Comparison of ENCODE assay signal across 9 cellular contexts in the genomic region with DNA sequence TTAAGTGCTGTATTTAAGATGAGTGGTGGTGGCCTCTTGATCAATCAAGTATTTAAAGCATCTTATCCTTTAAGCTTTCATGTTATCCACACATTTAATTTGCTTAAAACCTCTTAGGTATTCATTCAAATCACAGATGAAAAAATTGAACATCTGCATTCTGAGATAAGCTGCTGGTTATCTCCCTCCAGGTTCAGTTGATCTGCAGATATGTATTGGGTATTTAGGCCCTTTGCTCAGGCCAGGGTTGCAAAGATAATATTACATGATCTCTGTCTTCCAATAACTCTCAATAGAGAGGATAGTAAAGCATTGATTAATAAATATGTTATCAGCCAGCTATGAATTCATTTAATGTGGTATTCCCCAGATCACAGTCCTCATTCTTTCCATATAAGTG.
"Had no signal": no experiment of that assay in that cellular context is flagged by ENCODE, and none has a peak within 500 bp of the region (broad histone marks: within the 10 kb centered on the region; RNA-seq: fewer than 3 reads in every experiment).

No MANE protein-coding gene starts in this region.

- ATAC-seq: GM23338, HCT116 had no signal

- H2AFZ ChIP-seq: GM23248, GM23338 had no signal

- DNase-seq: GM23248, GOT3, H7, H9, HCEC 1CT, HFFc6 had no signal

- H3K36me3 ChIP-seq: HAP-1 had no signal

- H3K4me3 ChIP-seq: GM23248, GM23338, HAP-1 had no signal

- H3K27ac ChIP-seq: GM23248 had no signal

- H3K9ac ChIP-seq: GM23248 had no signal

- H3K9me3 ChIP-seq: HAP-1 had no signal

- H3K4me2 ChIP-seq: GM23338 had no signal
